Comparison of ENCODE assay signal across 14 cellular contexts in the genomic region with DNA sequence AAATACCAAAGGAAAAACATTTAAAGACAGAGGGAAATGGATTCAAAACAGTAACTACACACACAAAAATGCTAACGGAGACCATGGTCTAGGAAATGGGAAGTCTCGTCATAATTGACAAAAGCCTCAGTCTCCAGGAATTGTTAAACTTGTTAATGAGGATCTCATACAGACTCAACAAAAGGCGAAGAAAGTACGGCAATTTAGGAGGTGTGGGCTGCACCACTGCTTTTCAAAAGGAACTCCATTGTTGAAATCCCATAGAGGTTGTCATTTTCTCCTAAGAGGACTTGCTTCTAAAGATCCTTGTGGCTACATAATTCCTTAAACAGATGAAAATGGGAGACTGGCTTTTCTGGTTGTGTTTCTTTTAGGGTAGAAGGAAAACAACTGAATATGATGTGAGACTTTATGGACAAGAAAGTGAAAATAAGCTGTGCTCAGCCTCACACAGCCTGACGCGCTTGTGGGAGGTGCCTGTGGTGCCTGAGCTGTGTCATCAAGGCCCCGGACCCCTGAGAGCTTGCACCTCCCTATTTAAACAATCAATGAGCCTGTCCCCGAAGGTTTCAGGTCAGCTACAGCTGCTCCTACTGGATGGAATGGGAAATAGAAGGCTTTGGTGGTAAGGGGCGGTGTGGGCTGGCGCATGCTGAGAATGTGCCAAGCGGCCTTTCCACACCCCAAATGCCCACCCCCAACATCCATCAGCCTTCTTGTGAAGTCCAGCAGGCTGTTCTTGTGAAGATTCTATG. TPM values are rescaled to one million over a fixed set of nuclear protein-coding genes. Genes with fewer than 3 reads are reported as not detected.
A peak's percentile ranks its signal among the peaks of the same experiment; 100 is the strongest.
DNase-seq lines count a peak whose midpoint lies in the region; ATAC-seq and TF ChIP-seq lines count a peak whose summit lies in the region.
"Had no signal": no experiment of that assay in that cellular context is flagged by ENCODE, and none has a peak within 500 bp of the region (broad histone marks: within the 10 kb centered on the region; RNA-seq: fewer than 3 reads in every experiment).

No MANE protein-coding gene starts in this region.

- no peaks in the 10 kb centered on the region for H3K9me3 Mint-ChIP-seq in naive B cell

- intact Hi-C loops in adrenal gland (cut with DNase I), result no loop called here

- peak overlapping the region; percentile 59 to 91 (median 76) for H3K27ac ChIP-seq in adrenal gland
- H3K27ac ChIP-seq: ascending aorta, RWPE1 had no signal

- peaks cover 0 to 24% of the 10 kb centered on the region in 2 donors for H3K36me3 Mint-ChIP-seq in naive B cell

- peaks cover 7 to 21% (median 11%) of the 10 kb centered on the region in 3 donors for H3K4me1 Mint-ChIP-seq in naive B cell

- TF ChIP-seq CTCF in adrenal gland (IDR thresholded peaks at IDR 0.05), result peak in 1 of 6 experiments; percentile 22

- no peaks in the 10 kb centered on the region for H3K9me3 ChIP-seq in adrenal gland (replicated peaks in 1 of 3)
- H3K9me3 ChIP-seq: ascending aorta had no signal

- no peaks in the 10 kb centered on the region for H3K27me3 ChIP-seq in adrenal gland
- H3K27me3 ChIP-seq: ascending aorta had no signal

- H3K36me3 ChIP-seq in adrenal gland (replicated peaks in 1 of 2), result peaks cover 0 to 32% of the 10 kb centered on the region in 2 donors

- H3K27me3 Mint-ChIP-seq in naive B cell, result no peaks in the 10 kb centered on the region

- peak in 1 of 2 donors; percentile 58 for TF ChIP-seq POLR2A in adrenal gland (IDR thresholded peaks at IDR 0.05)

- H3K4me1 ChIP-seq in adrenal gland (replicated peaks in 1 of 2), result peaks cover 27 to 30% of the 10 kb centered on the region in 2 donors
- H3K4me1 ChIP-seq: ascending aorta had no signal

- DNase-seq in adrenal gland (peak in 6 of 7 donors; percentile 55 to 78 (median 68)), naive B cell (no peak)
- DNase-seq: effector CD4-positive, alpha-beta T cell; KBM-7; NCI-H1694 treated with DMSO at 0.1 percent for 48 hours; NCI-H69 had no signal

- 62 to 69% (median 66%) methylated on average over 9 to 11 of the region's 11 CpGs for WGBS in adrenal gland, 4 donors

- peak overlapping the region in 4 of 6 donors; percentile 7 to 77 (median 40) for H3K27ac Mint-ChIP-seq in naive B cell

- ATAC-seq in GM18867 (IDR thresholded peaks at IDR 0.05; ENCODE audit: unreplicated experiment) (peak; percentile 58), HG02678 (IDR thresholded peaks at IDR 0.05; ENCODE audit: unreplicated experiment) (peak; percentile 36), naive B cell (ENCODE audit: low read depth in 2 of 2) (no peak), GM21447 (IDR thresholded peaks at IDR 0.05; ENCODE audit: unreplicated experiment) (no peak), HG03378 (IDR thresholded peaks at IDR 0.05; ENCODE audit: unreplicated experiment) (no peak), GM21515 (IDR thresholded peaks at IDR 0.05; ENCODE audit: unreplicated experiment) (no peak)

- peak overlapping the region in 1 of 4 donors; percentile 38 for H3K4me3 ChIP-seq in adrenal gland
- H3K4me3 ChIP-seq: ascending aorta had no signal

- H3K4me3 Mint-ChIP-seq in naive B cell, result no peak overlapping the region

RNA-seq across cellular contexts. Expression of gene CLDN20, which starts 2.5 kb away (rescaled TPM):
- total RNA-seq in adrenal gland, result not detected
- polyA plus RNA-seq in adrenal gland (not detected), naive B cell (ENCODE audit: low read depth in 6 of 6) (under 1 TPM in 1 of 6 donors, not detected in 5; 0.22 TPM)
- total RNA-seq: ascending aorta, subcutaneous adipose tissue had no signal

RNA-seq across cellular contexts. Expression of gene TFB1M, which starts 53.0 kb away (rescaled TPM):
- total RNA-seq in adrenal gland, result 10 to 100 TPM; 17.1 to 55.9 (median 47.1) TPM
- polyA plus RNA-seq in adrenal gland, result 10 to 100 TPM; 17.4 to 74.8 (median 49.5) TPM
- polyA plus RNA-seq in naive B cell (ENCODE audit: low read depth in 6 of 6), result 10 to 100 TPM in 5 of 6 donors, 1 to 10 TPM in 1; 8.6 to 20.0 (median 14.9) TPM

Comparison
In these comparisons a context has a peak if more than half of its experiments do, and no peak if none do; other contexts are left out.
1. ATAC-seq: peak in GM18867 (single experiment) and HG02678 (single experiment); none in naive B cell (0 of 2), GM21447 (single experiment), HG03378 (single experiment) and GM21515 (single experiment).